ENCODE assay signal across 8 cellular contexts in genomic region chr19:7868671-7869452, GRCh38. TPM values are rescaled to one million over a fixed set of nuclear protein-coding genes. Genes with fewer than 3 reads are reported as not detected.
DNase-seq lines count a peak whose midpoint lies in the region; ATAC-seq, FAIRE-seq and TF ChIP-seq lines count a peak whose summit lies in the region.

No MANE protein-coding gene starts in this region.

- no peak overlapping the region for H3K9ac ChIP-seq in HUES6 (ENCODE audit: low read length)
- no peak overlapping the region for H3K9ac ChIP-seq in kidney (ENCODE audit: low read length in 2 of 2)

- H3K36me3 ChIP-seq in HUES6 (ENCODE audit: control insufficient read depth, insufficient read depth, low read length) = no peaks in the 10 kb centered on the region
- no peaks in the 10 kb centered on the region for H3K36me3 ChIP-seq in brain microvascular endothelial cell (replicated peaks)
- no peaks in the 10 kb centered on the region for H3K36me3 ChIP-seq in kidney (ENCODE audit: control insufficient read depth in 1 of 2, insufficient read depth in 2 of 2, low read length in 2 of 2)

- no peaks in the 10 kb centered on the region for H3K9me3 ChIP-seq in HUES6 (ENCODE audit: control insufficient read depth, insufficient read depth, low read depth, low read length)
- H3K9me3 ChIP-seq in kidney (ENCODE audit: control insufficient read depth in 1 of 2, low read length in 2 of 2) = no peaks in the 10 kb centered on the region

- FAIRE-seq in kidney (lab: Jason Lieb, UNC) = no peak

- TF ChIP-seq CTCF in brain microvascular endothelial cell (IDR thresholded peaks at IDR 0.05; ENCODE audit: low read depth, low read length, missing control alignments) (peak; percentile 43), kidney (IDR thresholded peaks at IDR 0.05; ENCODE audit: borderline replicate concordance, extremely low read depth, insufficient read depth) (peak; percentile 81)

- DNase-seq in COLO668 (lab: John Stamatoyannopoulos, UW; ENCODE audit: unreplicated experiment) = peak; percentile 83
- peak; percentile 89 for DNase-seq in UCSD-AML1 (lab: John Stamatoyannopoulos, UW; ENCODE audit: unreplicated experiment)
- no peak for DNase-seq in brain microvascular endothelial cell
- DNase-seq in kidney = peak; percentile 92
- DNase-seq in stimulated activated CD4-positive, alpha-beta T cell treated with anti-CD3 and anti-CD28 coated beads, Interleukin-1b, Interleukin-23, amount 100 ng/mL, for 1 hour (ENCODE audit: low read depth in 2 of 2) = peak; percentile 63 to 67
- no peak for DNase-seq in GOT3 (lab: John Stamatoyannopoulos, UW)

- in situ Hi-C loops in brain microvascular endothelial cell (cut with HindIII; ENCODE audit: low pct_ligation_motif_present, low sequenced_read_pairs) = no loop called here

- H3K27ac ChIP-seq in HUES6 (ENCODE audit: low read depth, low read length) = no peak overlapping the region
- no peak overlapping the region for H3K27ac ChIP-seq in brain microvascular endothelial cell
- peak overlapping the region in 1 of 2 donors; percentile 71 for H3K27ac ChIP-seq in kidney (ENCODE audit: low read depth in 2 of 2, low read length in 2 of 2)

- H3K4me1 ChIP-seq in HUES6 (ENCODE audit: control insufficient read depth, insufficient read depth, low read length) (peaks cover 25% of the 10 kb centered on the region), kidney (ENCODE audit: control insufficient read depth in 1 of 2, insufficient read depth in 1 of 2, low read depth in 1 of 2, low read length in 2 of 2) (peaks cover 3 to 8% of the 10 kb centered on the region in 2 donors)

- H3K27me3 ChIP-seq in HUES6 (ENCODE audit: control insufficient read depth, insufficient read depth, low read length) (peaks cover 56% of the 10 kb centered on the region), brain microvascular endothelial cell (replicated peaks) (peaks cover 12% of the 10 kb centered on the region)

- H3K4me3 ChIP-seq in HUES6 (ENCODE audit: low read depth, low read length) (peak overlapping the region; percentile 69), brain microvascular endothelial cell (ENCODE audit: low read depth, low read length) (peak overlapping the region; percentile 31), kidney (ENCODE audit: low read length in 2 of 2) (peak overlapping the region in 1 of 2 donors; percentile 43)

- intact Hi-C loops in kidney (cut with DNase I) = no loop called here

- ATAC-seq in GM21423 (IDR thresholded peaks at IDR 0.05; ENCODE audit: unreplicated experiment) = peak; percentile 60

RNA-seq across cellular contexts. Expression of gene PRR36, which starts 5.3 kb away (rescaled TPM):
- total RNA-seq in kidney = 4.2 TPM
- 1.1 TPM for polyA plus RNA-seq in kidney (ENCODE audit: insufficient read depth, low read depth, low replicate concordance)

RNA-seq across cellular contexts. Expression of gene LRRC8E, which starts 19.4 kb away (rescaled TPM):
- total RNA-seq in kidney = 9.1 TPM
- polyA plus RNA-seq in kidney (ENCODE audit: insufficient read depth, low read depth, low replicate concordance) = 2.2 TPM

RNA-seq across cellular contexts. Expression of gene MAP2K7, which starts 34.8 kb away (rescaled TPM):
- 37.0 TPM for total RNA-seq in kidney
- 16.7 TPM for polyA plus RNA-seq in kidney (ENCODE audit: insufficient read depth, low read depth, low replicate concordance)

RNA-seq across cellular contexts. Expression of gene EVI5L, which starts 38.8 kb away (rescaled TPM):
- 15.9 TPM for total RNA-seq in kidney
- 14.5 TPM for polyA plus RNA-seq in kidney (ENCODE audit: insufficient read depth, low read depth, low replicate concordance)

RNA-seq across cellular contexts. Expression of gene TGFBR3L, which starts 45.8 kb away (rescaled TPM):
- total RNA-seq in kidney = 0.44 TPM
- 1.5 TPM for polyA plus RNA-seq in kidney (ENCODE audit: insufficient read depth, low read depth, low replicate concordance)

Comparison
In these comparisons a context has a peak if more than half of its experiments do, and no peak if none do; other contexts are left out.
1. DNase-seq: peak in COLO668 (single experiment), UCSD-AML1 (single experiment), kidney (single experiment) and stimulated activated CD4-positive, alpha-beta T cell treated with anti-CD3 and anti-CD28 coated beads, Interleukin-1b, Interleukin-23, amount 100 ng/mL, for 1 hour (2 of 2); none in brain microvascular endothelial cell (single experiment) and GOT3 (single experiment).